ENCODE assay signal across 1 cellular context in genomic region chr2:163735692-163736432, GRCh38.
TF ChIP-seq lines count a peak whose summit lies in the region.

Gene FIGN (minus strand): TSS chr2:163736008. CDS start chr2:163734927, 1,081 bp downstream.

TF ChIP-seq in WTC11, 78 proteins besides CTCF, POLR2A, EP300 and RAD21 (continued from another document):
- TF ChIP-seq ARID4B (CRISPR knock-in tag; IDR thresholded peaks at IDR 0.05; ENCODE audit: borderline replicate concordance) (no peak), E2F5 (CRISPR knock-in tag; IDR thresholded peaks at IDR 0.05) (0 out of 2 replicates have a peak, but pooled peaks have one; percentile 56), FOXK1 (CRISPR knock-in tag; IDR thresholded peaks at IDR 0.05) (peak; percentile 59), JUN (CRISPR knock-in tag; IDR thresholded peaks at IDR 0.05) (no peak), GABPB1 (CRISPR knock-in tag; IDR thresholded peaks at IDR 0.05) (peak; percentile 50; the same call in 1 of the 2 replicates), GRHL2 (CRISPR knock-in tag; IDR thresholded peaks at IDR 0.05; ENCODE audit: insufficient replicate concordance, severe bottlenecking) (no peak)
- TF ChIP-seq, protein P1, sequence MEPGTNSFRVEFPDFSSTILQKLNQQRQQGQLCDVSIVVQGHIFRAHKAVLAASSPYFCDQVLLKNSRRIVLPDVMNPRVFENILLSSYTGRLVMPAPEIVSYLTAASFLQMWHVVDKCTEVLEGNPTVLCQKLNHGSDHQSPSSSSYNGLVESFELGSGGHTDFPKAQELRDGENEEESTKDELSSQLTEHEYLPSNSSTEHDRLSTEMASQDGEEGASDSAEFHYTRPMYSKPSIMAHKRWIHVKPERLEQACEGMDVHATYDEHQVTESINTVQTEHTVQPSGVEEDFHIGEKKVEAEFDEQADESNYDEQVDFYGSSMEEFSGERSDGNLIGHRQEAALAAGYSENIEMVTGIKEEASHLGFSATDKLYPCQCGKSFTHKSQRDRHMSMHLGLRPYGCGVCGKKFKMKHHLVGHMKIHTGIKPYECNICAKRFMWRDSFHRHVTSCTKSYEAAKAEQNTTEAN (CRISPR knock-in tag; IDR thresholded peaks at IDR 0.05) = peak; percentile 44; the same call in 1 of the 2 replicates
